In genomic region chrX:118975831-118976598, GRCh38 we compare ENCODE assay signal across 1 cellular context.
TF ChIP-seq lines count a peak whose summit lies in the region.

No MANE protein-coding gene starts in this region.

TF ChIP-seq in K562, 482 proteins besides CTCF, POLR2A, EP300 and RAD21 (continued from another document and continues in another):
- TF ChIP-seq ETS1 (conservative IDR thresholded peaks at IDR 0.05; ENCODE audit: control insufficient read depth, low read depth, low read length) (peak; percentile 48; the same call in 1 of the 2 replicates), ZC3H11A (IDR thresholded peaks at IDR 0.05; ENCODE audit: low read depth, low read length) (no peak), NCOR1 (IDR thresholded peaks at IDR 0.05) (peak; percentile 61), ELF4 (CRISPR knock-in tag; IDR thresholded peaks at IDR 0.05) (no peak), MIER1 (IDR thresholded peaks at IDR 0.05; ENCODE audit: low read depth) (no peak), SIN3A (IDR thresholded peaks at IDR 0.05; ENCODE audit: borderline replicate concordance in 2 of 2, control insufficient read depth in 1 of 2, low read depth in 2 of 2, low read length in 2 of 2) (peak in 1 of 2 experiments; percentile 25; a peak in 1 of 4 replicates), POLR2G (IDR thresholded peaks at IDR 0.05; ENCODE audit: low read depth, low read length) (peak; percentile 68), GTF2F1 (IDR thresholded peaks at IDR 0.05; ENCODE audit: low read depth, low read length) (no peak), FOSL1 (tag; conservative IDR thresholded peaks at IDR 0.05) (peak; percentile 50; the same call in 1 of the 2 replicates), YY1 (IDR thresholded peaks at IDR 0.05; ENCODE audit: borderline replicate concordance in 1 of 3, control insufficient read depth in 1 of 3, extremely low read depth in 1 of 3, insufficient read depth in 3 of 3, insufficient read length in 1 of 3, insufficient replicate concordance in 2 of 3, low read depth in 1 of 3, low read length in 2 of 3) (peak in 1 of 3 experiments; percentile 33), MYNN (IDR thresholded peaks at IDR 0.05) (no peak), MYNN (CRISPR knock-in tag; IDR thresholded peaks at IDR 0.05) (no peak), ELK3 (CRISPR knock-in tag; IDR thresholded peaks at IDR 0.05) (no peak), HMGN3 (IDR thresholded peaks at IDR 0.05; ENCODE audit: borderline replicate concordance, extremely low read depth, insufficient read length, low read depth, low read length) (peak; percentile 48), TAF1 (IDR thresholded peaks at IDR 0.05; ENCODE audit: control insufficient read depth, extremely low read depth, insufficient read depth, low read length, severe bottlenecking) (peak; percentile 28), EGR1 (conservative IDR thresholded peaks at IDR 0.05) (peak; percentile 73), ZHX1 (conservative IDR thresholded peaks at IDR 0.05; ENCODE audit: low read length) (no peak), L3MBTL2 (IDR thresholded peaks at IDR 0.05) (peak; percentile 43), HDAC3 (IDR thresholded peaks at IDR 0.05; ENCODE audit: borderline replicate concordance, partially characterized antibody) (peak; percentile 40), CXXC5 (CRISPR knock-in tag; IDR thresholded peaks at IDR 0.05) (peak; percentile 36), CLOCK (CRISPR knock-in tag; IDR thresholded peaks at IDR 0.05; ENCODE audit: borderline replicate concordance) (no peak), BCL6 (CRISPR knock-in tag; IDR thresholded peaks at IDR 0.05) (no peak), ZBTB40 (IDR thresholded peaks at IDR 0.05) (peak; percentile 63), ZBTB40 (CRISPR knock-in tag; IDR thresholded peaks at IDR 0.05) (no peak), NFIX (CRISPR knock-in tag; IDR thresholded peaks at IDR 0.05; ENCODE audit: low read depth) (no peak), ASH1L (IDR thresholded peaks at IDR 0.05; ENCODE audit: borderline replicate concordance, low read depth, partially characterized antibody) (no peak), ZBTB7A (IDR thresholded peaks at IDR 0.05; ENCODE audit: borderline replicate concordance, control insufficient read depth, low read depth, low read length) (peak; percentile 58; the same call in 1 of the 2 replicates), RBM25 (IDR thresholded peaks at IDR 0.05; ENCODE audit: low read depth, low read length, severe bottlenecking) (no peak), HES1 (IDR thresholded peaks at IDR 0.05; ENCODE audit: low read depth) (0 out of 2 replicates have a peak, but pooled peaks have one; percentile 19), GABPA (tag; conservative IDR thresholded peaks at IDR 0.05; ENCODE audit: low read depth) (peak; percentile 58), MAX (CRISPR knock-in tag; IDR thresholded peaks at IDR 0.05) (peak; percentile 47), NRF1 (conservative IDR thresholded peaks at IDR 0.05 in 1 of 2, IDR thresholded peaks at IDR 0.05 in 1 of 2) (peak; percentile 79 to 80), UBTF (IDR thresholded peaks at IDR 0.05; ENCODE audit: borderline replicate concordance in 1 of 2, low read depth in 2 of 2, low read length in 2 of 2) (0 out of 4 replicates have a peak, but pooled peaks of 1 of the 2 experiments have one; percentile 33), JUND (IDR thresholded peaks at IDR 0.05; ENCODE audit: borderline replicate concordance, low read depth, low read length) (peak; percentile 65), JUND (tag; IDR thresholded peaks at IDR 0.05; ENCODE audit: borderline replicate concordance, low read depth, low read length) (peak; percentile 16; the same call in 1 of the 3 replicates), TCF15 (CRISPR knock-in tag; IDR thresholded peaks at IDR 0.05) (no peak), ATF7 (IDR thresholded peaks at IDR 0.05) (peak; percentile 60; the same call in 1 of the 2 replicates)
